ENCODE assay signal across 21 cellular contexts in the genomic region with DNA sequence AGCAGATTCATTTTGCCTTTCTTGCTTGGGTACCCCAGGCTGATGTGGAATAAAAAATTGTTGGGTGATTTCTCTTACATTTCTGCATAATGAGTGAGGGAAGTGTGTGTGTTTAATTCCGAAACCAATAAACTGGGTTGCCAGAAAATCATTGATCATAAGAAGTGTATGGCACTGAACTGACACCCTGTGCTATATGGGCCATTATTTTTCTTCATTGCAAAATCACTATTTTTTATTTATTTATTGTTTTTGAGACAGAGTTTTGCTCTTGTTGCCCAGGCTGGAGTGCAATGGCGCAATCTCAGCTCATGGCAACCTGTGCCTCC. TPM values are rescaled to one million over a fixed set of nuclear protein-coding genes. Genes with fewer than 3 reads are reported as not detected.
DNase-seq lines count a peak whose midpoint lies in the region; ATAC-seq and TF ChIP-seq lines count a peak whose summit lies in the region.
"Had no signal": no experiment of that assay in that cellular context is flagged by ENCODE, and none has a peak within 500 bp of the region (broad histone marks: within the 10 kb centered on the region; RNA-seq: fewer than 3 reads in every experiment).

No MANE protein-coding gene starts in this region.

- H2AFZ ChIP-seq in KMS-11 (ENCODE audit: low read depth) = no peak overlapping the region
- H2AFZ ChIP-seq: GM23248 had no signal

- no peaks in the 10 kb centered on the region for H3K9me3 ChIP-seq in adrenal gland (replicated peaks in 1 of 3)
- H3K9me3 ChIP-seq: heart left ventricle, MG63 had no signal

- ATAC-seq in GM19452 (IDR thresholded peaks at IDR 0.05; ENCODE audit: unreplicated experiment) (peak; percentile 31), GM18505 (IDR thresholded peaks at IDR 0.05; ENCODE audit: unreplicated experiment) (no peak)
- ATAC-seq in central memory CD8-positive, alpha-beta T cell (replicated peaks; ENCODE audit: extremely low read depth, poor library complexity, severe bottlenecking) = peak; percentile 5
- ATAC-seq: heart left ventricle had no signal

- H3K27me3 ChIP-seq in KMS-11 (ENCODE audit: insufficient read depth, low read depth) (no peaks in the 10 kb centered on the region), adrenal gland (no peaks in the 10 kb centered on the region)
- H3K27me3 ChIP-seq: cardiac muscle cell, heart left ventricle, MG63 had no signal

- H3K4me1 ChIP-seq in KMS-11 (ENCODE audit: low read depth, poor library complexity, severe bottlenecking) (peaks cover 69% of the 10 kb centered on the region), adrenal gland (replicated peaks in 1 of 2) (peaks cover 0 to 7% of the 10 kb centered on the region in 2 donors)

- DNase-seq in T-helper 1 cell (no peak), kidney glomerular epithelial cell (lab: John Stamatoyannopoulos, UW) (no peak), adrenal gland (no peak)
- no peak for DNase-seq in central memory CD8-positive, alpha-beta T cell (ENCODE audit: low spot score in 2 of 2)
- DNase-seq: effector CD8-positive, alpha-beta T cell; GM23248; heart left ventricle; MG63; NCI-H1930; NCI-H524 treated with DMSO at 0.1 percent for 48 hours; SIG-M5 had no signal

- peaks cover 50% of the 10 kb centered on the region for H3K4me1 Mint-ChIP-seq in T-helper 1 cell treated with Interleukin-12 subunit alpha and Interleukin-12 subunit beta and Interleukin-4 antibody, amounts not matched to agents 30 μg/mL and 1 μg/mL, for 36 hours (ENCODE audit: low read depth)
- peaks cover 16% of the 10 kb centered on the region for H3K4me1 Mint-ChIP-seq in central memory CD8-positive, alpha-beta T cell

- peak overlapping the region; percentile 76 for H3K27ac Mint-ChIP-seq in T-helper 1 cell treated with Interleukin-12 subunit alpha and Interleukin-12 subunit beta and Interleukin-4 antibody, amounts not matched to agents 30 μg/mL and 1 μg/mL, for 36 hours
- H3K27ac Mint-ChIP-seq in central memory CD8-positive, alpha-beta T cell (ENCODE audit: low read depth) = peak overlapping the region; percentile 78
- H3K27ac Mint-ChIP-seq: progenitor cell of endocrine pancreas had no signal

- peaks cover 26% of the 10 kb centered on the region for H3K36me3 Mint-ChIP-seq in T-helper 1 cell treated with Interleukin-12 subunit alpha and Interleukin-12 subunit beta and Interleukin-4 antibody, amounts not matched to agents 30 μg/mL and 1 μg/mL, for 36 hours (ENCODE audit: low read depth)
- H3K36me3 Mint-ChIP-seq in central memory CD8-positive, alpha-beta T cell (ENCODE audit: insufficient read depth) = peaks cover 9% of the 10 kb centered on the region

- WGBS in adrenal gland, 4 donors = 96 to 100% (median 97%) methylated on average over 2 of the region's 2 CpGs

- peaks cover 3% of the 10 kb centered on the region for H3K27me3 Mint-ChIP-seq in T-helper 1 cell treated with Interleukin-12 subunit alpha and Interleukin-12 subunit beta and Interleukin-4 antibody, amounts not matched to agents 30 μg/mL and 1 μg/mL, for 36 hours (ENCODE audit: low read depth)
- no peaks in the 10 kb centered on the region for H3K27me3 Mint-ChIP-seq in central memory CD8-positive, alpha-beta T cell
- H3K27me3 Mint-ChIP-seq: naive thymus-derived CD4-positive, alpha-beta T cell; progenitor cell of endocrine pancreas had no signal

- H3K79me2 ChIP-seq in KMS-11 (ENCODE audit: insufficient read depth, low read depth) = no peaks in the 10 kb centered on the region

- H3K36me3 ChIP-seq in KMS-11 (ENCODE audit: insufficient read depth) = no peaks in the 10 kb centered on the region
- no peaks in the 10 kb centered on the region for H3K36me3 ChIP-seq in adrenal gland (replicated peaks in 1 of 2)
- H3K36me3 ChIP-seq: cardiac muscle cell had no signal

- peak overlapping the region; percentile 56 for H3K4me2 ChIP-seq in KMS-11
- H3K4me2 ChIP-seq: smooth muscle cell had no signal

- TF ChIP-seq POLR2A in GM18505 (IDR thresholded peaks at IDR 0.05; ENCODE audit: borderline replicate concordance, extremely low read depth, insufficient read depth, insufficient read length) = no peak
- TF ChIP-seq POLR2A in adrenal gland (IDR thresholded peaks at IDR 0.05) = no peak

- no peaks in the 10 kb centered on the region for H4K20me1 ChIP-seq in KMS-11 (ENCODE audit: insufficient read depth)

- H3K4me3 ChIP-seq in KMS-11 (IDR thresholded peaks at IDR 0.05; ENCODE audit: insufficient read depth, low read depth, low read length) (no peak overlapping the region), adrenal gland (no peak overlapping the region)
- H3K4me3 ChIP-seq: cardiac muscle cell, GM23248, heart left ventricle, MG63, smooth muscle cell had no signal

- TF ChIP-seq CTCF in KMS-11 (conservative IDR thresholded peaks at IDR 0.05; ENCODE audit: low read depth, low read length) (no peak), adrenal gland (IDR thresholded peaks at IDR 0.05) (no peak)

- H3K9me3 Mint-ChIP-seq in T-helper 1 cell treated with Interleukin-12 subunit alpha and Interleukin-12 subunit beta and Interleukin-4 antibody, amounts not matched to agents 30 μg/mL and 1 μg/mL, for 36 hours = no peaks in the 10 kb centered on the region
- no peaks in the 10 kb centered on the region for H3K9me3 Mint-ChIP-seq in central memory CD8-positive, alpha-beta T cell
- H3K9me3 Mint-ChIP-seq: naive thymus-derived CD4-positive, alpha-beta T cell had no signal

- intact Hi-C loops in adrenal gland (cut with DNase I) = no loop called here

- peak overlapping the region; percentile 6; the same call in 1 of the 2 replicates for H3K27ac ChIP-seq in KMS-11
- no peak overlapping the region for H3K27ac ChIP-seq in adrenal gland
- H3K27ac ChIP-seq: 22Rv1, C4-2B, cardiac muscle cell, GM23248, heart left ventricle had no signal

- peak overlapping the region; percentile 68 for H3K4me3 Mint-ChIP-seq in T-helper 1 cell treated with Interleukin-12 subunit alpha and Interleukin-12 subunit beta and Interleukin-4 antibody, amounts not matched to agents 30 μg/mL and 1 μg/mL, for 36 hours
- no peak overlapping the region for H3K4me3 Mint-ChIP-seq in central memory CD8-positive, alpha-beta T cell

- no peak overlapping the region for H3K9ac ChIP-seq in KMS-11
- H3K9ac ChIP-seq: GM23248 had no signal

RNA-seq across cellular contexts. Expression of a gene that starts 14.6 kb away (rescaled TPM):
- 10 to 100 TPM; 30.4 to 48.2 (median 33.4) TPM for total RNA-seq in adrenal gland
- 10 to 100 TPM; 38.0 to 47.8 (median 40.2) TPM for polyA plus RNA-seq in adrenal gland

RNA-seq across cellular contexts. Expression of a gene that starts 42.9 kb away (rescaled TPM):
- 10 to 100 TPM in 6 of 8 donors, 1 to 10 TPM in 2; 8.5 to 20.7 (median 15.0) TPM for total RNA-seq in adrenal gland
- polyA plus RNA-seq in adrenal gland = 10 to 100 TPM; 13.9 to 17.7 (median 17.4) TPM
